In the genomic region with DNA sequence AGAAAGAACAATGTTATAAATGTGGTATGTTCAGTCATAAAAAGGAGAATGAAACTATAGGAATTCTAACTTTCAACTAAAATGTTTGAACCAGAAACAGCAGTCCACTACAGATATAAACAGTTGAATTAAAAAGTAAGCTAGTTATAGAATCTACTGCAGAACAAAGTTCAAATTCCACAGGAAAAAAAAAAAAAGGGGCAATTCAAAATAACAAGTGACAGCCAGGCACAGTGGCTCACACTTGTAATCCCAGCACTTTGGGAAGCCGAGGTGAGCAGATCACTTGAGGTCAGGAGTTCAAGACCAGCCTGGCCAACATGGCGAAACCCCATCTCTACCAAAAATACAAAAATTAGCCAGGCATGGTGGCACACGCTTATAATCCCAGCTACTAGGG, we compare ENCODE assay signal across 8 cellular contexts. TPM values are rescaled to one million over a fixed set of nuclear protein-coding genes. Genes with fewer than 3 reads are reported as not detected.
DNase-seq lines count a peak whose midpoint lies in the region; ATAC-seq, FAIRE-seq and TF ChIP-seq lines count a peak whose summit lies in the region.
"Not testable (repeated sequence)": the region's sequence is repeated elsewhere in the genome, so short reads cannot be mapped to it uniquely, and the experiment has no call there.

No MANE protein-coding gene starts in this region.

- not testable (repeated sequence) for FAIRE-seq in astrocyte (lab: Jason Lieb, UNC)

- not testable (repeated sequence) for H3K27me3 Mint-ChIP-seq in activated CD4-positive, alpha-beta T cell treated with anti-CD3 and anti-CD28 coated beads, Interleukin-2, amount 10 ng/mL, durations not matched to agents 7 days and 5 days; activated T-helper 2 cell treated with anti-CD3 and anti-CD28 coated beads, Interferon-gamma antibody, Interleukin-2, Interleukin-4, amounts not matched to agents 10 μg/mL and 5 μg/mL and 100 μg/mL, durations not matched to agents 14 hours and 24 hours and 36 hours (ENCODE audit: low read depth); astrocyte (ENCODE audit: low read depth, unreplicated experiment); endodermal cell (ENCODE audit: insufficient read depth); natural killer cell (ENCODE audit: low read depth in 2 of 2); type B pancreatic cell

- not testable (repeated sequence) for H3K27me3 ChIP-seq in DND-41 (ENCODE audit: insufficient read depth, low read length, poor library complexity); PC-9 (ENCODE audit: insufficient read depth, low read depth); astrocyte (ENCODE audit: insufficient read depth, low read length); endodermal cell (ENCODE audit: control insufficient read depth, insufficient read depth, low read length, poor library complexity, severe bottlenecking)

- not testable (repeated sequence) for H2AFZ ChIP-seq in DND-41 (ENCODE audit: low read depth, low read length); PC-9; astrocyte (ENCODE audit: low read depth, low read length)

- not testable (repeated sequence) for ATAC-seq in DND-41 (ENCODE audit: insufficient read depth, low read depth); natural killer cell

- not testable (repeated sequence) for TF ChIP-seq CTCF in DND-41 (IDR thresholded peaks at IDR 0.05; ENCODE audit: borderline replicate concordance, extremely low read depth, low read length, poor library complexity, severe bottlenecking); PC-9 (conservative IDR thresholded peaks at IDR 0.05); astrocyte (IDR thresholded peaks at IDR 0.05; ENCODE audit: insufficient read depth, low read depth, low read length); endodermal cell (conservative IDR thresholded peaks at IDR 0.05); natural killer cell (IDR thresholded peaks at IDR 0.05); type B pancreatic cell (conservative IDR thresholded peaks at IDR 0.05)

- not testable (repeated sequence) for H3K4me3 ChIP-seq in DND-41 (ENCODE audit: low read depth in 1 of 2, low read length in 2 of 2); PC-9; astrocyte (ENCODE audit: insufficient read depth, low read depth, low read length)
- H3K4me3 ChIP-seq in endodermal cell (ENCODE audit: low read length): peak overlapping the region; percentile 18

- peak overlapping the region; percentile 50 for H3K27ac Mint-ChIP-seq in activated CD4-positive, alpha-beta T cell treated with anti-CD3 and anti-CD28 coated beads, Interleukin-2, amount 10 ng/mL, durations not matched to agents 7 days and 5 days
- H3K27ac Mint-ChIP-seq in activated T-helper 2 cell treated with anti-CD3 and anti-CD28 coated beads, Interferon-gamma antibody, Interleukin-2, Interleukin-4, amounts not matched to agents 10 μg/mL and 5 μg/mL and 100 μg/mL, durations not matched to agents 14 hours and 24 hours and 36 hours; astrocyte (ENCODE audit: unreplicated experiment); endodermal cell; type B pancreatic cell: not testable (repeated sequence)
- peak overlapping the region in 1 of 2 donors; percentile 29 for H3K27ac Mint-ChIP-seq in natural killer cell

- H3K27ac ChIP-seq in DND-41 (ENCODE audit: low read length); PC-9; astrocyte (ENCODE audit: low read depth, low read length); endodermal cell (ENCODE audit: low read depth, low read length): not testable (repeated sequence)

- peaks cover 50% of the 10 kb centered on the region for H3K4me1 Mint-ChIP-seq in activated CD4-positive, alpha-beta T cell treated with anti-CD3 and anti-CD28 coated beads, Interleukin-2, amount 10 ng/mL, durations not matched to agents 7 days and 5 days
- peaks cover 33% of the 10 kb centered on the region for H3K4me1 Mint-ChIP-seq in activated T-helper 2 cell treated with anti-CD3 and anti-CD28 coated beads, Interferon-gamma antibody, Interleukin-2, Interleukin-4, amounts not matched to agents 10 μg/mL and 5 μg/mL and 100 μg/mL, durations not matched to agents 14 hours and 24 hours and 36 hours (ENCODE audit: low read depth)
- H3K4me1 Mint-ChIP-seq in astrocyte (ENCODE audit: low read depth, unreplicated experiment): peaks cover 17% of the 10 kb centered on the region
- H3K4me1 Mint-ChIP-seq in endodermal cell: peaks cover 18% of the 10 kb centered on the region
- H3K4me1 Mint-ChIP-seq in natural killer cell: peaks cover 55 to 72% of the 10 kb centered on the region in 2 donors
- H3K4me1 Mint-ChIP-seq in type B pancreatic cell (ENCODE audit: unreplicated experiment): peaks cover 21% of the 10 kb centered on the region

- POLR2A ChIA-PET in PC-9 (lab: Charles Lee; ENCODE audit: unreplicated experiment); activated CD4-positive, alpha-beta T cell treated with anti-CD3 and anti-CD28 coated beads, Interleukin-2, amount 10 ng/mL, durations not matched to agents 7 days and 5 days (lab: Charles Lee): not testable (repeated sequence)

- not testable (repeated sequence) for H3K9me2 ChIP-seq in PC-9 (ENCODE audit: insufficient read depth)

- not testable (repeated sequence) for H3K9ac ChIP-seq in DND-41 (ENCODE audit: low read depth, low read length); astrocyte (ENCODE audit: low read length); endodermal cell (ENCODE audit: extremely low read depth, low read length, poor library complexity, severe bottlenecking)

- H3K36me3 ChIP-seq in DND-41 (ENCODE audit: insufficient read depth, low read length): peaks cover 19% of the 10 kb centered on the region
- peaks cover 18% of the 10 kb centered on the region; the same call in 1 of the 2 replicates for H3K36me3 ChIP-seq in PC-9 (ENCODE audit: low read depth)
- not testable (repeated sequence) for H3K36me3 ChIP-seq in astrocyte (ENCODE audit: insufficient read depth, low read length)
- H3K36me3 ChIP-seq in endodermal cell (ENCODE audit: control insufficient read depth, insufficient read depth, low read length): peaks cover 24% of the 10 kb centered on the region

- not testable (repeated sequence) for BruUV-seq in PC-9 (replicated peaks; lab: Mats Ljungman, UMichigan)

- H3K4me2 ChIP-seq in DND-41 (ENCODE audit: insufficient read depth, low read length) (peak overlapping the region; percentile 51), PC-9 (peak overlapping the region; percentile 29; the same call in 1 of the 2 replicates), astrocyte (ENCODE audit: low read length) (peak overlapping the region; percentile 48)

- WGBS in endodermal cell (ENCODE audit: insufficient coverage in 1 of 2, insufficient read length in 1 of 2), 2 experiments: 93 to 100% methylated on average over 1 to 3 of the region's 3 CpGs

- H4K20me1 ChIP-seq in DND-41 (ENCODE audit: insufficient read depth, low read length): not testable (repeated sequence)
- H4K20me1 ChIP-seq in PC-9 (ENCODE audit: insufficient read depth) (peaks cover 53% of the 10 kb centered on the region), astrocyte (ENCODE audit: insufficient read depth, low read length) (peaks cover 68% of the 10 kb centered on the region)

- not testable (repeated sequence) for H3K4me3 Mint-ChIP-seq in activated CD4-positive, alpha-beta T cell treated with anti-CD3 and anti-CD28 coated beads, Interleukin-2, amount 10 ng/mL, durations not matched to agents 7 days and 5 days; astrocyte (ENCODE audit: unreplicated experiment); endodermal cell
- peak overlapping the region; percentile 47 for H3K4me3 Mint-ChIP-seq in activated T-helper 2 cell treated with anti-CD3 and anti-CD28 coated beads, Interferon-gamma antibody, Interleukin-2, Interleukin-4, amounts not matched to agents 10 μg/mL and 5 μg/mL and 100 μg/mL, durations not matched to agents 14 hours and 24 hours and 36 hours (ENCODE audit: low read depth)
- peak overlapping the region; percentile 49 for H3K4me3 Mint-ChIP-seq in natural killer cell
- H3K4me3 Mint-ChIP-seq in type B pancreatic cell: peak overlapping the region; percentile 47

- H3K4me1 ChIP-seq in DND-41 (ENCODE audit: insufficient read depth, low read length) (peaks cover 75% of the 10 kb centered on the region), PC-9 (replicated peaks; ENCODE audit: insufficient read depth) (peaks cover 33% of the 10 kb centered on the region)
- not testable (repeated sequence) for H3K4me1 ChIP-seq in astrocyte (ENCODE audit: insufficient read depth, low read length); endodermal cell (ENCODE audit: control insufficient read depth, insufficient read depth, low read length)

- not testable (repeated sequence) for H3K9me3 Mint-ChIP-seq in activated CD4-positive, alpha-beta T cell treated with anti-CD3 and anti-CD28 coated beads, Interleukin-2, amount 10 ng/mL, durations not matched to agents 7 days and 5 days; activated T-helper 2 cell treated with anti-CD3 and anti-CD28 coated beads, Interferon-gamma antibody, Interleukin-2, Interleukin-4, amounts not matched to agents 10 μg/mL and 5 μg/mL and 100 μg/mL, durations not matched to agents 14 hours and 24 hours and 36 hours; astrocyte (ENCODE audit: unreplicated experiment); endodermal cell; natural killer cell; type B pancreatic cell

- peaks cover 90% of the 10 kb centered on the region for H3K79me2 ChIP-seq in DND-41 (ENCODE audit: insufficient read depth, low read length)
- peaks cover 90% of the 10 kb centered on the region for H3K79me2 ChIP-seq in PC-9 (ENCODE audit: low read depth)
- H3K79me2 ChIP-seq in astrocyte (ENCODE audit: insufficient read depth, low read length): peaks cover 92% of the 10 kb centered on the region

- H3F3A ChIP-seq in PC-9 (ENCODE audit: insufficient read depth, low read depth): peaks cover 10% of the 10 kb centered on the region; the same call in 1 of the 2 replicates

- not testable (repeated sequence) for H3K9me3 ChIP-seq in DND-41 (ENCODE audit: insufficient read depth, low read length, severe bottlenecking); PC-9 (ENCODE audit: insufficient read depth, low read depth); astrocyte (ENCODE audit: insufficient read depth, low read depth, low read length); endodermal cell (ENCODE audit: control insufficient read depth, low read length)

- intact Hi-C loops in PC-9 (cut with micrococcal nuclease; ENCODE audit: unreplicated experiment); activated T-helper 2 cell treated with anti-CD3 and anti-CD28 coated beads, Interferon-gamma antibody, Interleukin-2, Interleukin-4, amounts not matched to agents 10 μg/mL and 5 μg/mL and 100 μg/mL, durations not matched to agents 14 hours and 24 hours and 36 hours (cut with micrococcal nuclease); natural killer cell (cut with micrococcal nuclease): not testable (repeated sequence)

- peaks cover 44% of the 10 kb centered on the region for H3K36me3 Mint-ChIP-seq in activated CD4-positive, alpha-beta T cell treated with anti-CD3 and anti-CD28 coated beads, Interleukin-2, amount 10 ng/mL, durations not matched to agents 7 days and 5 days (ENCODE audit: low read depth)
- H3K36me3 Mint-ChIP-seq in activated T-helper 2 cell treated with anti-CD3 and anti-CD28 coated beads, Interferon-gamma antibody, Interleukin-2, Interleukin-4, amounts not matched to agents 10 μg/mL and 5 μg/mL and 100 μg/mL, durations not matched to agents 14 hours and 24 hours and 36 hours (ENCODE audit: low read depth): peaks cover 52% of the 10 kb centered on the region
- not testable (repeated sequence) for H3K36me3 Mint-ChIP-seq in astrocyte (ENCODE audit: low read depth, unreplicated experiment); natural killer cell
- H3K36me3 Mint-ChIP-seq in endodermal cell (ENCODE audit: low read depth): peaks cover 23% of the 10 kb centered on the region
- H3K36me3 Mint-ChIP-seq in type B pancreatic cell: peaks cover 12% of the 10 kb centered on the region

- CTCF ChIA-PET in PC-9 (lab: Charles Lee): not testable (repeated sequence)
- CTCF ChIA-PET in activated CD4-positive, alpha-beta T cell treated with anti-CD3 and anti-CD28 coated beads, Interleukin-2, amount 10 ng/mL, durations not matched to agents 7 days and 5 days (lab: Charles Lee): interaction anchor here (1.2 to 2.2 kb wide), 2 partner anchors 11 to 43 kb away, joined by 3 to 12 read pairs; partner anchors contain the start of gene C3orf33

- DNase-seq in DND-41; PC-9; activated CD4-positive, alpha-beta T cell treated with anti-CD3 and anti-CD28 coated beads, Interleukin-2, amount 10 ng/mL, durations not matched to agents 7 days and 5 days; activated T-helper 2 cell treated with anti-CD3 and anti-CD28 coated beads, Interferon-gamma antibody, Interleukin-2, Interleukin-4, amounts not matched to agents 10 μg/mL and 5 μg/mL and 100 μg/mL, durations not matched to agents 14 hours and 24 hours and 36 hours (ENCODE audit: low spot score); astrocyte (ENCODE audit: low read depth); endodermal cell; natural killer cell; type B pancreatic cell (ENCODE audit: extremely low spot score, unreplicated experiment): not testable (repeated sequence)

RNA-seq across cellular contexts. Expression of gene SLC33A1, which starts 4.8 kb away (rescaled TPM):
- total RNA-seq in PC-9 (2021) (22.4 and 28.6 TPM in 2 replicates), astrocyte (27.3 and 30.4 TPM in 2 replicates), endodermal cell (10 to 100 TPM; 24.6 to 24.8 TPM), natural killer cell (10 to 100 TPM; 25.2 to 28.4 (median 27.2) TPM), type B pancreatic cell (ENCODE audit: low replicate concordance) (24.4 and 26.0 TPM in 2 replicates)
- 10 to 100 TPM; 26.7 to 27.9 TPM for total RNA-seq in activated CD4-positive, alpha-beta T cell treated with anti-CD3 and anti-CD28 coated beads, Interleukin-2, amount 10 ng/mL, durations not matched to agents 7 days and 5 days
- 30.2 and 33.6 TPM in 2 replicates for total RNA-seq in activated T-helper 2 cell treated with anti-CD3 and anti-CD28 coated beads, Interferon-gamma antibody, Interleukin-2, Interleukin-4, amounts not matched to agents 10 μg/mL and 5 μg/mL and 100 μg/mL, durations not matched to agents 14 hours and 24 hours and 36 hours
- polyA plus RNA-seq in endodermal cell (2013, experiment 1 of 2): 14.3 TPM
- 14.8 TPM for polyA plus RNA-seq in endodermal cell (2013, experiment 2 of 2)

RNA-seq across cellular contexts. Expression of gene GMPS, which starts 21.0 kb away (rescaled TPM):
- total RNA-seq in PC-9 (2021) (116 and 139 TPM in 2 replicates), astrocyte (58.1 and 59.7 TPM in 2 replicates), endodermal cell (100 to 1,000 TPM; 112 to 138 TPM), natural killer cell (10 to 100 TPM; 36.7 to 49.7 (median 45.4) TPM), type B pancreatic cell (ENCODE audit: low replicate concordance) (58.6 and 90.4 TPM in 2 replicates)
- 10 to 100 TPM; 92.1 to 99.2 TPM for total RNA-seq in activated CD4-positive, alpha-beta T cell treated with anti-CD3 and anti-CD28 coated beads, Interleukin-2, amount 10 ng/mL, durations not matched to agents 7 days and 5 days
- 135 and 136 TPM in 2 replicates for total RNA-seq in activated T-helper 2 cell treated with anti-CD3 and anti-CD28 coated beads, Interferon-gamma antibody, Interleukin-2, Interleukin-4, amounts not matched to agents 10 μg/mL and 5 μg/mL and 100 μg/mL, durations not matched to agents 14 hours and 24 hours and 36 hours
- polyA plus RNA-seq in endodermal cell (2013, experiment 1 of 2): 113 TPM
- polyA plus RNA-seq in endodermal cell (2013, experiment 2 of 2): 106 TPM

RNA-seq across cellular contexts. Expression of gene C3orf33, which starts 43.3 kb away (rescaled TPM):
- total RNA-seq in PC-9 (2021): 1.1 and 2.3 TPM in 2 replicates
- total RNA-seq in activated CD4-positive, alpha-beta T cell treated with anti-CD3 and anti-CD28 coated beads, Interleukin-2, amount 10 ng/mL, durations not matched to agents 7 days and 5 days: 1 to 10 TPM in 1 of 2 experiments, under 1 TPM in 1; 0.72 to 1.1 TPM
- total RNA-seq in activated T-helper 2 cell treated with anti-CD3 and anti-CD28 coated beads, Interferon-gamma antibody, Interleukin-2, Interleukin-4, amounts not matched to agents 10 μg/mL and 5 μg/mL and 100 μg/mL, durations not matched to agents 14 hours and 24 hours and 36 hours: 1.7 and 2.1 TPM in 2 replicates
- total RNA-seq in astrocyte: 2.4 and 3.2 TPM in 2 replicates
- total RNA-seq in endodermal cell: 1 to 10 TPM; 2.5 to 4.4 TPM
- 5.2 TPM for polyA plus RNA-seq in endodermal cell (2013, experiment 1 of 2)
- 5.5 TPM for polyA plus RNA-seq in endodermal cell (2013, experiment 2 of 2)
- total RNA-seq in natural killer cell: 1 to 10 TPM in 2 of 3 donors, under 1 TPM in 1; 0.88 to 2.5 (median 1.2) TPM
- total RNA-seq in type B pancreatic cell (ENCODE audit: low replicate concordance): 2.3 and 2.8 TPM in 2 replicates
